In genomic region chr13:77430377-77430951, GRCh38 we compare ENCODE assay signal across 13 cellular contexts.
A peak's percentile ranks its signal among the peaks of the same experiment; 100 is the strongest.
DNase-seq lines count a peak whose midpoint lies in the region; ATAC-seq and TF ChIP-seq lines count a peak whose summit lies in the region.
"Had no signal": no experiment of that assay in that cellular context is flagged by ENCODE, and none has a peak within 500 bp of the region (broad histone marks: within the 10 kb centered on the region; RNA-seq: fewer than 3 reads in every experiment).

No MANE protein-coding gene starts in this region.

- no peaks in the 10 kb centered on the region for H3K27me3 Mint-ChIP-seq in WTC11 (ENCODE audit: low read depth)

- peak overlapping the region; percentile 61 for H3K4me3 ChIP-seq in GM08714 (ENCODE audit: low read length)
- no peak overlapping the region for H3K4me3 ChIP-seq in heart left ventricle
- H3K4me3 ChIP-seq: A549, testis had no signal

- no peaks in the 10 kb centered on the region for H3K27me3 ChIP-seq in heart left ventricle
- H3K27me3 ChIP-seq: testis had no signal

- no peak for TF ChIP-seq POLR2A in heart left ventricle (IDR thresholded peaks at IDR 0.05)

- WGBS in heart left ventricle, 4 donors: 95 to 99% (median 98%) methylated on average over 2 of the region's 2 CpGs

- intact Hi-C loops in heart left ventricle (cut with DNase I): no loop called here

- H3K9me3 ChIP-seq in heart left ventricle: no peaks in the 10 kb centered on the region
- H3K9me3 ChIP-seq: A549, testis had no signal

- no peak overlapping the region for H3K27ac ChIP-seq in heart left ventricle
- H3K27ac ChIP-seq: A549, testis had no signal

- no peak overlapping the region for H3K4me3 Mint-ChIP-seq in WTC11

- POLR2A ChIA-PET in WTC11 (lab: Charles Lee): interaction anchor here (1.6 kb wide), 1 partner anchor 15 kb away, joined by 4 read pairs; no protein-coding TSS in a partner anchor

- no peak for DNase-seq in heart left ventricle
- no peak for DNase-seq in activated effector memory CD4-positive, alpha-beta T cell treated with anti-CD3 and anti-CD28 coated beads, Interleukin-2, amount 50 U/mL, for 16 hours
- DNase-seq in stimulated activated naive CD4-positive, alpha-beta T cell treated with Interleukin-2 at 50 U/mL for 16 hours (lab: John Stamatoyannopoulos, UW): no peak
- DNase-seq in WTC11 (ENCODE audit: low spot score): no peak
- DNase-seq: dermis blood vessel endothelial cell, NCI-H510A, testis had no signal

- CTCF ChIA-PET in WTC11 (lab: Charles Lee): no interaction called here

- H3K36me3 Mint-ChIP-seq in WTC11: no peaks in the 10 kb centered on the region

- peak; percentile 26 for ATAC-seq in GM19328 (IDR thresholded peaks at IDR 0.05; ENCODE audit: unreplicated experiment)
- peak; percentile 45 for ATAC-seq in HG02678 (IDR thresholded peaks at IDR 0.05; ENCODE audit: unreplicated experiment)
- ATAC-seq in HG03439 (IDR thresholded peaks at IDR 0.05; ENCODE audit: unreplicated experiment): peak; percentile 42
- no peak for ATAC-seq in heart left ventricle
- ATAC-seq in WTC11: no peak
- ATAC-seq: A549, Right ventricle myocardium inferior had no signal

- peaks cover 5% of the 10 kb centered on the region for H3K4me1 Mint-ChIP-seq in WTC11

- 0 out of 2 replicates have a peak, but pooled peaks cover 5% of the 10 kb centered on the region for H3K9me3 Mint-ChIP-seq in WTC11

- H3K36me3 ChIP-seq in heart left ventricle: no peaks in the 10 kb centered on the region

- no peak for TF ChIP-seq CTCF in heart left ventricle (IDR thresholded peaks at IDR 0.05)
- TF ChIP-seq CTCF in WTC11 (IDR thresholded peaks at IDR 0.05): no peak

- H3K4me1 ChIP-seq in heart left ventricle: no peaks in the 10 kb centered on the region
- H3K4me1 ChIP-seq: A549, testis had no signal

- no peak overlapping the region for H3K27ac Mint-ChIP-seq in WTC11

TF ChIP-seq in WTC11, 78 proteins besides CTCF, POLR2A, EP300 and RAD21:
- no peak for TF ChIP-seq USF1 (CRISPR knock-in tag; IDR thresholded peaks at IDR 0.05)

Comparison
In these comparisons a context has a peak if more than half of its experiments do, and no peak if none do; other contexts are left out.
1. ATAC-seq: peak in GM19328 (single experiment), HG02678 (single experiment) and HG03439 (single experiment); none in heart left ventricle (0 of 4) and WTC11 (single experiment).